In the genomic region with DNA sequence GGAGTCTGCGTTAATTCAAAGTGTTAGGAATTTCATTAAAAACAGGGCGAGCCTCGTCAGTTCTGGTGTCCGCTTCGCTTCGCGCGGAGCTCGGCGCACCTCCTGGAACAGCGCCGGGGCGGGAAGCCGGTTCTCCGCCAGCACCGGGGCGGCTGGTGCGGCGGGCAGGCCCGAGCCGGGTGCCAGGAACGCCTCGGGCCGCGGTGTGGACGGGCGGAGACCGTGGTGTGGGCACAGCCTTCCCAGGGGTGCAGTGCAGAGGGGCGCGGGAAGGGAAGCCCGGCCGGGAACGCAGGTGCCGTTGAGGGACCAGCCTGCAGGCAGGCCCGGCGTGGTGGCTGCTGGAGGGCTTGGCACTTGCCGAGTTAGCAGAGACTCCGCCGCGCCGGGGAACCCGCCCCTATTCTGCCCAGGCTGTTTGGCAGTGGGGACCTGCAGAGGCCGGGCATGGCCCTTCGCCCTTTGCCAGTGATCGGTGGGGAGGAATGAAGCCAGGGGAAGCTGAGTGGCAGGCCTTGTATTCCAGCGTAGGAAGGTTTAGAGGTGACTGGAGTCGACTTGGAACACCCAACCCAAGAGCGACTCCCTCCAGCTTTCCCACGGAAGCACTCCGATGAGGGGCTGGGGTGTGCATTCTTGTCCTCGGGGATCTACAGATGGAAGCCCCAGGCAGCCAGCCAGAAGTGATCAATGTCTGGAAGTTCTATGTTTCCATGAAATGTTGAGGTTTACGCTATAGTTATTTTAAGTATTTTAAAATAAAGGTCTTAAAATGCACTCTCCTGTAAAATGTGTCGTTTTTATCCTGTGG, we compare ENCODE assay signal across 8 cellular contexts. TPM values are rescaled to one million over a fixed set of nuclear protein-coding genes. Genes with fewer than 3 reads are reported as not detected.
A peak's percentile ranks its signal among the peaks of the same experiment; 100 is the strongest.
DNase-seq lines count a peak whose midpoint lies in the region; ATAC-seq and TF ChIP-seq lines count a peak whose summit lies in the region.

No MANE protein-coding gene starts in this region.

- H2AFZ ChIP-seq in IMR-90 (replicated peaks; ENCODE audit: low read length, poor library complexity): peak overlapping the region; percentile 98

- peak; percentile 1 for ATAC-seq in IMR-90 (ENCODE audit: low read depth)
- peak; percentile 9 for ATAC-seq in activated CD8-positive, alpha-beta T cell treated with anti-CD3 and anti-CD28 coated beads, Interleukin-2, amount 10 ng/mL, durations not matched to agents 7 days and 5 days
- peak; percentile 3 to 4 for ATAC-seq in stimulated activated naive B cell treated with anti-CD40 and anti-IgM and Interleukin-4, amounts not matched to agents 10 μg/mL and 1 μg/mL and 100 μg/mL, for 72 hours (replicated peaks)
- no peak for ATAC-seq in GM21529 (IDR thresholded peaks at IDR 0.05; ENCODE audit: unreplicated experiment)

- H4K20me1 ChIP-seq in IMR-90 (ENCODE audit: insufficient read depth, low read length): peaks cover 33% of the 10 kb centered on the region

- dilution Hi-C loops in IMR-90 (cut with HindIII; ENCODE audit: low sequenced_read_pairs, unreplicated experiment): no loop called here

- H2BK120ac ChIP-seq in IMR-90 (ENCODE audit: low read depth, low read length): peak overlapping the region; percentile 77

- H3K27me3 ChIP-seq in IMR-90 (ENCODE audit: control insufficient read depth, insufficient read depth, low read length): no peaks in the 10 kb centered on the region
- H3K27me3 ChIP-seq in endocrine pancreas (ENCODE audit: control insufficient read depth, insufficient read depth, low read length): no peaks in the 10 kb centered on the region
- no peaks in the 10 kb centered on the region for H3K27me3 ChIP-seq in mucosa of stomach (ENCODE audit: control insufficient read depth, insufficient read depth, low read length)

- peak; percentile 70 for DNase-seq in Daoy (ENCODE audit: low read depth)
- DNase-seq in IMR-90: no peak
- peak; percentile 47 for DNase-seq in activated CD8-positive, alpha-beta T cell treated with anti-CD3 and anti-CD28 coated beads, Interleukin-2, amount 10 ng/mL, durations not matched to agents 7 days and 5 days
- DNase-seq in stimulated activated naive B cell treated with anti-CD40 and anti-IgM and Interleukin-4, amounts not matched to agents 10 μg/mL and 1 μg/mL and 100 μg/mL, for 72 hours: peak; percentile 36
- DNase-seq in NK-92 (lab: John Stamatoyannopoulos, UW; ENCODE audit: unreplicated experiment): no peak

- H3K9me3 ChIP-seq in IMR-90 (ENCODE audit: control insufficient read depth, insufficient read depth, low read length): no peaks in the 10 kb centered on the region
- no peaks in the 10 kb centered on the region for H3K9me3 ChIP-seq in endocrine pancreas (ENCODE audit: control insufficient read depth, low read length)
- H3K9me3 ChIP-seq in mucosa of stomach (ENCODE audit: control insufficient read depth, low read length): no peaks in the 10 kb centered on the region

- H3K27ac Mint-ChIP-seq in activated CD8-positive, alpha-beta T cell treated with anti-CD3 and anti-CD28 coated beads, Interleukin-2, amount 10 ng/mL, durations not matched to agents 7 days and 5 days: peak overlapping the region; percentile 98
- H3K27ac Mint-ChIP-seq in stimulated activated naive B cell treated with anti-CD40 and anti-IgM and Interleukin-4, amounts not matched to agents 10 μg/mL and 1 μg/mL and 100 μg/mL, for 72 hours: peak overlapping the region; percentile 87

- intact Hi-C loops in IMR-90 (cut with micrococcal nuclease): loop anchor here (5.0 kb wide), 1 partner anchor 37 kb away; no protein-coding TSS in a partner anchor

- H4K8ac ChIP-seq in IMR-90 (ENCODE audit: low read depth in 2 of 2, low read length in 2 of 2): peak overlapping the region; percentile 79 to 94

- H3K4ac ChIP-seq in IMR-90 (ENCODE audit: low read depth, low read length): peak overlapping the region; percentile 90

- no peaks in the 10 kb centered on the region for H3K36me3 ChIP-seq in IMR-90 (ENCODE audit: control insufficient read depth, insufficient read depth, low read length)
- H3K36me3 ChIP-seq in endocrine pancreas (ENCODE audit: control insufficient read depth, insufficient read depth, low read length): no peaks in the 10 kb centered on the region
- H3K36me3 ChIP-seq in mucosa of stomach (ENCODE audit: control insufficient read depth, insufficient read depth, low read length): no peaks in the 10 kb centered on the region

- H3K56ac ChIP-seq in IMR-90 (ENCODE audit: extremely low read depth, insufficient read depth, low read length): peak overlapping the region; percentile 61

- H3K4me3 Mint-ChIP-seq in activated CD8-positive, alpha-beta T cell treated with anti-CD3 and anti-CD28 coated beads, Interleukin-2, amount 10 ng/mL, durations not matched to agents 7 days and 5 days: peak overlapping the region; percentile 76
- peak overlapping the region; percentile 85 to 92 for H3K4me3 Mint-ChIP-seq in stimulated activated naive B cell treated with anti-CD40 and anti-IgM and Interleukin-4, amounts not matched to agents 10 μg/mL and 1 μg/mL and 100 μg/mL, for 72 hours

- peak overlapping the region; percentile 79 for H2BK5ac ChIP-seq in IMR-90 (ENCODE audit: low read depth, low read length, poor library complexity, severe bottlenecking)

- peak overlapping the region; percentile 91 for H3K23ac ChIP-seq in IMR-90 (ENCODE audit: low read depth, low read length)

- peak overlapping the region; percentile 53 for H3K4me3 ChIP-seq in IMR-90 (ENCODE audit: insufficient read depth, low read depth, low read length)
- no peak overlapping the region for H3K4me3 ChIP-seq in endocrine pancreas (ENCODE audit: control insufficient read depth, insufficient read depth, low read length)
- peak overlapping the region; percentile 71 for H3K4me3 ChIP-seq in mucosa of stomach (ENCODE audit: low read length)

- H3K4me2 ChIP-seq in IMR-90 (ENCODE audit: low read depth, low read length): peak overlapping the region; percentile 84

- H3K4me1 ChIP-seq in IMR-90 (ENCODE audit: control insufficient read depth, insufficient read depth, low read length) (peaks cover 2% of the 10 kb centered on the region; the same call in 1 of the 2 replicates), endocrine pancreas (ENCODE audit: control insufficient read depth, insufficient read depth, low read length) (peaks cover 3% of the 10 kb centered on the region), mucosa of stomach (ENCODE audit: control insufficient read depth, insufficient read depth, low read length) (peaks cover 20% of the 10 kb centered on the region)

- no peaks in the 10 kb centered on the region for H3K9me3 Mint-ChIP-seq in activated CD8-positive, alpha-beta T cell treated with anti-CD3 and anti-CD28 coated beads, Interleukin-2, amount 10 ng/mL, durations not matched to agents 7 days and 5 days (ENCODE audit: insufficient read depth)
- H3K9me3 Mint-ChIP-seq in stimulated activated naive B cell treated with anti-CD40 and anti-IgM and Interleukin-4, amounts not matched to agents 10 μg/mL and 1 μg/mL and 100 μg/mL, for 72 hours: no peaks in the 10 kb centered on the region

- 8% methylated on average over 17 of the region's 53 CpGs; no CpG with 5 or more reads in 1 of the 2 experiments for WGBS in IMR-90 (ENCODE audit: extremely low coverage in 2 of 2, insufficient read length in 1 of 2), 2 experiments

- no TSS peak for BruUV-seq in IMR-90 (replicated peaks; lab: Mats Ljungman, UMichigan)

- H3K9me1 ChIP-seq in IMR-90 (ENCODE audit: insufficient read depth, low read length): peaks cover 9% of the 10 kb centered on the region

- peak overlapping the region; percentile 91 for H2AK9ac ChIP-seq in IMR-90 (replicated peaks; ENCODE audit: low read depth, low read length, poor library complexity)

- H4K5ac ChIP-seq in IMR-90 (ENCODE audit: low read depth, low read length): peak overlapping the region; percentile 48; the same call in 1 of the 2 replicates

- no peak; the same call in 1 of the 2 replicates for TF ChIP-seq POLR2A in IMR-90 (IDR thresholded peaks at IDR 0.05; ENCODE audit: low read depth, low read length)

- TF ChIP-seq RAD21 in IMR-90 (IDR thresholded peaks at IDR 0.05; ENCODE audit: low read length): no peak

- peaks cover 33% of the 10 kb centered on the region for H3K4me1 Mint-ChIP-seq in activated CD8-positive, alpha-beta T cell treated with anti-CD3 and anti-CD28 coated beads, Interleukin-2, amount 10 ng/mL, durations not matched to agents 7 days and 5 days (ENCODE audit: low read depth)
- peaks cover 21 to 34% of the 10 kb centered on the region in 2 donors for H3K4me1 Mint-ChIP-seq in stimulated activated naive B cell treated with anti-CD40 and anti-IgM and Interleukin-4, amounts not matched to agents 10 μg/mL and 1 μg/mL and 100 μg/mL, for 72 hours

- no peak for TF ChIP-seq CTCF in IMR-90 (conservative IDR thresholded peaks at IDR 0.05; ENCODE audit: low read depth, low read length)

- H3K27me3 Mint-ChIP-seq in activated CD8-positive, alpha-beta T cell treated with anti-CD3 and anti-CD28 coated beads, Interleukin-2, amount 10 ng/mL, durations not matched to agents 7 days and 5 days (ENCODE audit: low read depth): peaks cover 9% of the 10 kb centered on the region
- H3K27me3 Mint-ChIP-seq in stimulated activated naive B cell treated with anti-CD40 and anti-IgM and Interleukin-4, amounts not matched to agents 10 μg/mL and 1 μg/mL and 100 μg/mL, for 72 hours: peaks cover 0 to 7% of the 10 kb centered on the region in 2 donors

- POLR2A ChIA-PET in IMR-90 (lab: Charles Lee; ENCODE audit: unreplicated experiment): interaction anchor here (1.2 kb wide), 1 partner anchor 237 kb away, joined by 3 read pairs; no protein-coding TSS in a partner anchor
- POLR2A ChIA-PET in activated CD8-positive, alpha-beta T cell treated with anti-CD3 and anti-CD28 coated beads, Interleukin-2, amount 10 ng/mL, durations not matched to agents 7 days and 5 days (lab: Charles Lee): interaction anchor here (0.6 to 1.9 kb wide), 9 partner anchors 18 to 249 kb away, joined by 3 to 8 read pairs (median 3); no protein-coding TSS in a partner anchor

- H3K14ac ChIP-seq in IMR-90 (replicated peaks; ENCODE audit: low read depth, low read length): peak overlapping the region; percentile 94

- H3K9ac ChIP-seq in IMR-90 (ENCODE audit: low read depth, low read length) (peak overlapping the region; percentile 54), endocrine pancreas (ENCODE audit: control insufficient read depth, insufficient read depth, low read length) (peak overlapping the region; percentile 63), mucosa of stomach (ENCODE audit: low read length) (peak overlapping the region; percentile 74)

- in situ Hi-C loops in IMR-90 (cut with MboI; ENCODE audit: low sequenced_read_pairs): no loop called here

- peak overlapping the region; percentile 74; the same call in 2 of the 3 replicates for H2BK15ac ChIP-seq in IMR-90 (ENCODE audit: low read depth, low read length)

- H3K27ac ChIP-seq in IMR-90 (ENCODE audit: insufficient read depth, low read length): peak overlapping the region; percentile 75

- H3K36me3 Mint-ChIP-seq in activated CD8-positive, alpha-beta T cell treated with anti-CD3 and anti-CD28 coated beads, Interleukin-2, amount 10 ng/mL, durations not matched to agents 7 days and 5 days (ENCODE audit: low read depth): peaks cover 21% of the 10 kb centered on the region
- peaks cover 10 to 17% of the 10 kb centered on the region in 2 donors for H3K36me3 Mint-ChIP-seq in stimulated activated naive B cell treated with anti-CD40 and anti-IgM and Interleukin-4, amounts not matched to agents 10 μg/mL and 1 μg/mL and 100 μg/mL, for 72 hours

- H2AK5ac ChIP-seq in IMR-90 (ENCODE audit: low read depth, low read length): peak overlapping the region; percentile 79

- H3K79me1 ChIP-seq in IMR-90 (ENCODE audit: low read depth in 1 of 2, low read length in 2 of 2): peaks cover 3 to 25% of the 10 kb centered on the region in 2 experiments; a peak in 2 of 4 replicates

- H2BK20ac ChIP-seq in IMR-90 (ENCODE audit: low read depth, low read length): peak overlapping the region; percentile 73

- H4K91ac ChIP-seq in IMR-90 (ENCODE audit: insufficient read depth, low read depth, low read length): peak overlapping the region; percentile 63

- CTCF ChIA-PET in IMR-90 (lab: Yijun Ruan, JAX): no interaction called here
- CTCF ChIA-PET in activated CD8-positive, alpha-beta T cell treated with anti-CD3 and anti-CD28 coated beads, Interleukin-2, amount 10 ng/mL, durations not matched to agents 7 days and 5 days (lab: Charles Lee): interaction anchor here (0.9 to 2.1 kb wide), 4 partner anchors 110 to 262 kb away, joined by 3 to 12 read pairs (median 6); no protein-coding TSS in a partner anchor

- H3K18ac ChIP-seq in IMR-90 (ENCODE audit: low read depth, low read length): peak overlapping the region; percentile 37

RNA-seq across cellular contexts. Expression of gene RHEB, which starts 0.9 kb away (rescaled TPM):
- total RNA-seq in Daoy (2014; rRNA removed; shearing (Covaris generic)): 307 and 426 TPM in 2 replicates
- 19.7 and 45.5 TPM in 2 replicates for total RNA-seq in IMR-90 (2012; rRNA removed)
- 56.8 and 67.2 TPM in 2 replicates for polyA plus RNA-seq in IMR-90 (2012; rRNA removed)
- polyA plus RNA-seq in IMR-90 (2012; cell fraction: cytosol; rRNA removed): 67.9 and 82.1 TPM in 2 replicates
- polyA plus RNA-seq in IMR-90 (2012; cell fraction: nucleus; rRNA removed; ENCODE audit: low replicate concordance): 15.7 and 32.1 TPM in 2 replicates
- 10 to 100 TPM; 81.1 to 90.3 TPM for total RNA-seq in activated CD8-positive, alpha-beta T cell treated with anti-CD3 and anti-CD28 coated beads, Interleukin-2, amount 10 ng/mL, durations not matched to agents 7 days and 5 days

Comparison
In these comparisons a context has a peak if more than half of its experiments do, and no peak if none do; other contexts are left out.
1. DNase-seq: peak in Daoy (single experiment), activated CD8-positive, alpha-beta T cell treated with anti-CD3 and anti-CD28 coated beads, Interleukin-2, amount 10 ng/mL, durations not matched to agents 7 days and 5 days (single experiment) and stimulated activated naive B cell treated with anti-CD40 and anti-IgM and Interleukin-4, amounts not matched to agents 10 μg/mL and 1 μg/mL and 100 μg/mL, for 72 hours (single experiment); none in IMR-90 (single experiment) and NK-92 (single experiment).
2. Peak in every context shown above with its lines, with median percentiles within 50 percentile points of each other: H3K9ac ChIP-seq.